16 cellular contexts compared by ENCODE assay signal in the genomic region with DNA sequence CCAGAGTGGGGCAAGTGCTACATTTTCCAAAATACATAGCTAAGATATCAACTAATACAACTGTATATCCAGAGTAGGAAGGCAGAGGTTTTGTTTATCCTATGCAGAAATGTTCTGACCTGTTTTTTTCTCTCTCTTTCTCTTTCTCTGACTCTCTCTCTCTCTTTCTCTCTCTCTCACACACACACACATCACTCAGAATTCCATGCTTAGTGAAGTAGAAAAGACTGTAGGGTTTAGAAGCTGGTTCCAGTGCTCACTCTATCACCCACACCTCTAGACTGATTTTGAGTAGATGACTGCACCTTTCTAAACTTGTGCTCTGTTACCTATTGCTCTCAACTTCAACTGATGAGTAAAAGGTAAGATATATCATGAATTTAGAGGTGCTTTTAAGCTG.
DNase-seq lines count a peak whose midpoint lies in the region; ATAC-seq and TF ChIP-seq lines count a peak whose summit lies in the region.
"Had no signal": no experiment of that assay in that cellular context is flagged by ENCODE, and none has a peak within 500 bp of the region (broad histone marks: within the 10 kb centered on the region; RNA-seq: fewer than 3 reads in every experiment).

No MANE protein-coding gene starts in this region.

- BruUV-seq in IMR-90 (replicated peaks; lab: Mats Ljungman, UMichigan), result no TSS peak

- H2BK5ac ChIP-seq in IMR-90 (ENCODE audit: low read depth, low read length, poor library complexity, severe bottlenecking), result peak overlapping the region; percentile 89

- peak overlapping the region; percentile 68 for H4K91ac ChIP-seq in IMR-90 (ENCODE audit: insufficient read depth, low read depth, low read length)

- H3K9me3 ChIP-seq in IMR-90 (ENCODE audit: control insufficient read depth, insufficient read depth, low read length), result no peaks in the 10 kb centered on the region
- H3K9me3 ChIP-seq: BLaER1 treated with 17β-estradiol and CSF1 and Interleukin-3, amounts not matched to agents 10 nM and 100 nM; HAP-1 had no signal

- no peak overlapping the region for H2AK9ac ChIP-seq in IMR-90 (replicated peaks; ENCODE audit: low read depth, low read length, poor library complexity)

- H3K9me1 ChIP-seq in IMR-90 (ENCODE audit: insufficient read depth, low read length), result peaks cover 7% of the 10 kb centered on the region; the same call in 1 of the 2 replicates

- H3K27ac ChIP-seq in IMR-90 (ENCODE audit: insufficient read depth, low read length), result peak overlapping the region; percentile 78; the same call in 1 of the 2 replicates
- H3K27ac ChIP-seq: BLaER1 treated with 17β-estradiol and CSF1 and Interleukin-3, amounts not matched to agents 10 nM and 100 nM had no signal

- peaks cover 16% of the 10 kb centered on the region for H3K4me1 ChIP-seq in IMR-90 (ENCODE audit: control insufficient read depth, insufficient read depth, low read length)
- H3K4me1 ChIP-seq: BLaER1 treated with 17β-estradiol and CSF1 and Interleukin-3, amounts not matched to agents 10 nM and 100 nM; HAP-1 had no signal

- H3K9ac ChIP-seq in IMR-90 (ENCODE audit: low read depth, low read length), result peak overlapping the region; percentile 52; the same call in 1 of the 2 replicates
- H3K9ac ChIP-seq: BLaER1 treated with 17β-estradiol and CSF1 and Interleukin-3, amounts not matched to agents 10 nM and 100 nM had no signal

- H2BK20ac ChIP-seq in IMR-90 (ENCODE audit: low read depth, low read length), result peak overlapping the region; percentile 93

- ATAC-seq in IMR-90 (ENCODE audit: low read depth) (no peak), GM18502 (IDR thresholded peaks at IDR 0.05; ENCODE audit: poor library complexity, unreplicated experiment) (no peak), HG03432 (IDR thresholded peaks at IDR 0.05; ENCODE audit: unreplicated experiment) (no peak)
- ATAC-seq: CD8-positive, alpha-beta T cell had no signal

- H4K8ac ChIP-seq in IMR-90 (ENCODE audit: low read depth in 2 of 2, low read length in 2 of 2), result peak overlapping the region; percentile 71 to 79

- H4K20me1 ChIP-seq in IMR-90 (ENCODE audit: insufficient read depth, low read length), result no peaks in the 10 kb centered on the region
- H4K20me1 ChIP-seq: BLaER1 treated with 17β-estradiol and CSF1 and Interleukin-3, amounts not matched to agents 10 nM and 100 nM had no signal

- in situ Hi-C loops in IMR-90 (cut with MboI; ENCODE audit: low sequenced_read_pairs), result loop anchor here (10.0 kb wide), 1 partner anchor 191 kb away; no protein-coding TSS in a partner anchor

- TF ChIP-seq CTCF in IMR-90 (conservative IDR thresholded peaks at IDR 0.05; ENCODE audit: low read depth, low read length), result no peak
- TF ChIP-seq CTCF in epithelial cell of proximal tubule (conservative IDR thresholded peaks at IDR 0.05; ENCODE audit: low read depth, low read length), result no peak

- POLR2A ChIA-PET in IMR-90 (lab: Charles Lee; ENCODE audit: unreplicated experiment), result no interaction called here

- H2AFZ ChIP-seq in IMR-90 (replicated peaks; ENCODE audit: low read length, poor library complexity), result no peak overlapping the region

- dilution Hi-C loops in IMR-90 (cut with HindIII; ENCODE audit: low sequenced_read_pairs, unreplicated experiment), result no loop called here

- H3K79me1 ChIP-seq in IMR-90 (ENCODE audit: low read depth in 1 of 2, low read length in 2 of 2), result no peaks in the 10 kb centered on the region

- peak overlapping the region; percentile 93 for H3K14ac ChIP-seq in IMR-90 (replicated peaks; ENCODE audit: low read depth, low read length)

- H3K56ac ChIP-seq in IMR-90 (ENCODE audit: extremely low read depth, insufficient read depth, low read length), result peak overlapping the region; percentile 75

- H2BK15ac ChIP-seq in IMR-90 (ENCODE audit: low read depth, low read length), result peak overlapping the region; percentile 99

- H3K4ac ChIP-seq in IMR-90 (ENCODE audit: low read depth, low read length), result peak overlapping the region; percentile 32

- no peak for TF ChIP-seq POLR2A in IMR-90 (IDR thresholded peaks at IDR 0.05; ENCODE audit: low read depth, low read length)

- CTCF ChIA-PET in IMR-90 (lab: Yijun Ruan, JAX), result interaction anchor here (0.6 to 0.7 kb wide), 2 partner anchors 215 to 690 kb away, joined by 3 to 5 read pairs; no protein-coding TSS in a partner anchor

- peak overlapping the region; percentile 38 for H2AK5ac ChIP-seq in IMR-90 (ENCODE audit: low read depth, low read length)

- peak overlapping the region; percentile 99 for H3K18ac ChIP-seq in IMR-90 (ENCODE audit: low read depth, low read length)

- no peak for TF ChIP-seq RAD21 in IMR-90 (IDR thresholded peaks at IDR 0.05; ENCODE audit: low read length)

- no peak overlapping the region; the same call in 1 of the 2 replicates for H3K4me2 ChIP-seq in IMR-90 (ENCODE audit: low read depth, low read length)
- H3K4me2 ChIP-seq: BLaER1 treated with 17β-estradiol and CSF1 and Interleukin-3, amounts not matched to agents 10 nM and 100 nM had no signal

- intact Hi-C loops in IMR-90 (cut with micrococcal nuclease), result loop anchor here (2.0 kb wide), 1 partner anchor 313 kb away; no protein-coding TSS in a partner anchor

- peak; percentile 25 for DNase-seq in IMR-90
- DNase-seq in epithelial cell of proximal tubule (ENCODE audit: low read depth), result peak; percentile 31
- DNase-seq in left kidney (ENCODE audit: low read depth, low spot score), result peak; percentile 31
- peak; percentile 62 for DNase-seq in renal cortical epithelial cell (ENCODE audit: low read depth)
- no peak for DNase-seq in OCI-M2 (lab: John Stamatoyannopoulos, UW; ENCODE audit: unreplicated experiment)
- DNase-seq in NCI-H2171 treated with DMSO at 0.1 percent for 48 hours (lab: John Stamatoyannopoulos, UW), result no peak
- DNase-seq: CD8-positive, alpha-beta T cell; DMS 273 treated with DMSO at 0.1 percent for 48 hours; DMS53; DND-41; EL; KBM-7 had no signal

- H3K4me3 ChIP-seq in IMR-90 (ENCODE audit: insufficient read depth, low read depth, low read length) (no peak overlapping the region), epithelial cell of proximal tubule (ENCODE audit: low read depth, low read length) (no peak overlapping the region)
- H3K4me3 ChIP-seq: BLaER1 treated with 17β-estradiol and CSF1 and Interleukin-3, amounts not matched to agents 10 nM and 100 nM; HAP-1 had no signal

- peak overlapping the region; percentile 97 for H4K5ac ChIP-seq in IMR-90 (ENCODE audit: low read depth, low read length)

- no peaks in the 10 kb centered on the region for H3K27me3 ChIP-seq in IMR-90 (ENCODE audit: control insufficient read depth, insufficient read depth, low read length)
- H3K27me3 ChIP-seq: BLaER1 treated with 17β-estradiol and CSF1 and Interleukin-3, amounts not matched to agents 10 nM and 100 nM had no signal

- peak overlapping the region; percentile 79 for H2BK120ac ChIP-seq in IMR-90 (ENCODE audit: low read depth, low read length)

- H3K36me3 ChIP-seq in IMR-90 (ENCODE audit: control insufficient read depth, insufficient read depth, low read length), result no peaks in the 10 kb centered on the region
- H3K36me3 ChIP-seq: BLaER1 treated with 17β-estradiol and CSF1 and Interleukin-3, amounts not matched to agents 10 nM and 100 nM; HAP-1 had no signal

- H3K23ac ChIP-seq in IMR-90 (ENCODE audit: low read depth, low read length), result peak overlapping the region; percentile 58

TF ChIP-seq in IMR-90, 13 proteins besides CTCF, POLR2A, EP300 and RAD21:
- TF ChIP-seq RFX5 (IDR thresholded peaks at IDR 0.05; ENCODE audit: low read depth, low read length) (no peak), CHD1 (IDR thresholded peaks at IDR 0.05; ENCODE audit: low read depth, low read length) (no peak), FOS (IDR thresholded peaks at IDR 0.05; ENCODE audit: low read depth, low read length) (no peak), BHLHE40 (IDR thresholded peaks at IDR 0.05; ENCODE audit: low read depth, low read length) (no peak), RCOR1 (IDR thresholded peaks at IDR 0.05; ENCODE audit: insufficient replicate concordance, low read length) (no peak), SMC3 (IDR thresholded peaks at IDR 0.05; ENCODE audit: low read depth, low read length) (no peak), MXI1 (IDR thresholded peaks at IDR 0.05; ENCODE audit: borderline replicate concordance, low read depth, low read length) (no peak), USF2 (IDR thresholded peaks at IDR 0.05; ENCODE audit: low read depth, low read length) (no peak), MAZ (IDR thresholded peaks at IDR 0.05; ENCODE audit: borderline replicate concordance, low read depth, low read length) (no peak)
- TF ChIP-seq, protein P1, sequence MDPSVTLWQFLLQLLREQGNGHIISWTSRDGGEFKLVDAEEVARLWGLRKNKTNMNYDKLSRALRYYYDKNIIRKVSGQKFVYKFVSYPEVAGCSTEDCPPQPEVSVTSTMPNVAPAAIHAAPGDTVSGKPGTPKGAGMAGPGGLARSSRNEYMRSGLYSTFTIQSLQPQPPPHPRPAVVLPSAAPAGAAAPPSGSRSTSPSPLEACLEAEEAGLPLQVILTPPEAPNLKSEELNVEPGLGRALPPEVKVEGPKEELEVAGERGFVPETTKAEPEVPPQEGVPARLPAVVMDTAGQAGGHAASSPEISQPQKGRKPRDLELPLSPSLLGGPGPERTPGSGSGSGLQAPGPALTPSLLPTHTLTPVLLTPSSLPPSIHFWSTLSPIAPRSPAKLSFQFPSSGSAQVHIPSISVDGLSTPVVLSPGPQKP (IDR thresholded peaks at IDR 0.05; ENCODE audit: borderline replicate concordance, low read depth, low read length), result no peak

Comparison
In these comparisons a context has a peak if more than half of its experiments do, and no peak if none do; other contexts are left out.
1. DNase-seq: peak in IMR-90 (single experiment), epithelial cell of proximal tubule (single experiment), left kidney (single experiment) and renal cortical epithelial cell (single experiment); none in OCI-M2 (single experiment) and NCI-H2171 treated with DMSO at 0.1 percent for 48 hours (single experiment).